Comparison of ENCODE assay signal across 9 cellular contexts in the genomic region with DNA sequence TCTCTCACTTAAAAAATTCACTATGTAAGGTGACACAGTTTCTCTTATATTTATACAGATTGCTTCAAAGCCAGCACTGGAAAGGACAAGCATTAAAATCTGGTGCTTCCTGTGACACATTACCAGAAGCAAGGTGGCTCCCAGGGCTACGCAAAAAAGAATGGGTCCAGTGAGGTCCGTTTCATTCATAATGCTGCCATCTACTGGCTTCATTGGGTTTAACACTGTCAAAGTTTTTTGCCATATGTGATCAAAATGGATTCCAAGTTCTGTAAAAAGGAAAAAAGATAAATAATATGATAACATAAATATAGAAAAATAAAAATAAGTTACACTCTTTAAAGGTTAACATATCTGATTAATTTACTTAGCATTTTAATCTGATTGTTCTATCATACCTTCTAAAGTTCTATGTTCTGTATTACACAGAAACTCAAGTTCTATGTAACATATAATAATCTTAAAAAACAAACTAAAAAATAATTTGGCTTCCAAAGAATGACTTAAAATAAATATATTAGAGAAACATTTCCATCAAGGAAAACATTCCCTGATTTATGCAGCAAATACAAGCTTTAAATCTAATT. TPM values are rescaled to one million over a fixed set of nuclear protein-coding genes. Genes with fewer than 3 reads are reported as not detected.
DNase-seq lines count a peak whose midpoint lies in the region; ATAC-seq and TF ChIP-seq lines count a peak whose summit lies in the region.
"Had no signal": no experiment of that assay in that cellular context is flagged by ENCODE, and none has a peak within 500 bp of the region (broad histone marks: within the 10 kb centered on the region; RNA-seq: fewer than 3 reads in every experiment).

No MANE protein-coding gene starts in this region.

- H3K4me3 ChIP-seq in H7 (ENCODE audit: insufficient read depth, low read depth, low read length) (no peak overlapping the region), astrocyte of the spinal cord (ENCODE audit: low read depth, low read length) (no peak overlapping the region), iPS DF 6.9 (ENCODE audit: low read length) (no peak overlapping the region)

- in situ Hi-C loops in KBM-7 (cut with MboI; ENCODE audit: low pct_unique_long_range_greater_than_20kb, low sequenced_read_pairs) (no loop called here), astrocyte of the spinal cord (cut with HindIII; ENCODE audit: low sequenced_read_pairs) (no loop called here)

- CTCF ChIA-PET in activated CD8-positive, alpha-beta memory T cell treated with anti-CD3 and anti-CD28 coated beads, Interleukin-2, amount 10 ng/mL, durations not matched to agents 7 days and 5 days (lab: Charles Lee): interaction anchor here (0.8 to 2.0 kb wide), 5 partner anchors 9 to 1498 kb away, joined by 3 to 10 read pairs (median 3); partner anchors contain the start of gene KCTD8
- CTCF ChIA-PET in RWPE1 (lab: Yijun Ruan, JAX): interaction anchor here (0.7 to 0.9 kb wide), 4 partner anchors 17 to 1430 kb away, joined by 3 to 6 read pairs (median 4); partner anchors contain the start of gene KCTD8

- POLR2A ChIA-PET in RWPE1 (lab: Yijun Ruan, JAX; ENCODE audit: low non-redundant PET): no interaction called here

- no peak overlapping the region for H3K4me3 Mint-ChIP-seq in activated CD8-positive, alpha-beta memory T cell treated with anti-CD3 and anti-CD28 coated beads, Interleukin-2, amount 10 ng/mL, durations not matched to agents 7 days and 5 days

- H3K27me3 ChIP-seq in H7 (ENCODE audit: control insufficient read depth, insufficient read depth, low read length) (no peaks in the 10 kb centered on the region), iPS DF 6.9 (ENCODE audit: control insufficient read depth, insufficient read depth, low read length) (no peaks in the 10 kb centered on the region)

- no peaks in the 10 kb centered on the region for H3K36me3 ChIP-seq in H7 (replicated peaks; ENCODE audit: control insufficient read depth, insufficient read depth, low read length)
- no peaks in the 10 kb centered on the region for H3K36me3 ChIP-seq in iPS DF 6.9 (ENCODE audit: control insufficient read depth, insufficient read depth, low read length)
- H3K36me3 ChIP-seq: neutrophil had no signal

- no peaks in the 10 kb centered on the region for H3K4me1 Mint-ChIP-seq in activated CD8-positive, alpha-beta memory T cell treated with anti-CD3 and anti-CD28 coated beads, Interleukin-2, amount 10 ng/mL, durations not matched to agents 7 days and 5 days

- H3K36me3 Mint-ChIP-seq in activated CD8-positive, alpha-beta memory T cell treated with anti-CD3 and anti-CD28 coated beads, Interleukin-2, amount 10 ng/mL, durations not matched to agents 7 days and 5 days: no peaks in the 10 kb centered on the region

- H3K4me1 ChIP-seq in iPS DF 6.9 (ENCODE audit: control insufficient read depth, insufficient read depth, low read length): no peaks in the 10 kb centered on the region

- no peaks in the 10 kb centered on the region for H3K27me3 Mint-ChIP-seq in activated CD8-positive, alpha-beta memory T cell treated with anti-CD3 and anti-CD28 coated beads, Interleukin-2, amount 10 ng/mL, durations not matched to agents 7 days and 5 days

- no peaks in the 10 kb centered on the region for H3K9me3 Mint-ChIP-seq in activated CD8-positive, alpha-beta memory T cell treated with anti-CD3 and anti-CD28 coated beads, Interleukin-2, amount 10 ng/mL, durations not matched to agents 7 days and 5 days (ENCODE audit: low read depth)

- H3K27ac ChIP-seq in RWPE1 (no peak overlapping the region), iPS DF 6.9 (ENCODE audit: low read length) (no peak overlapping the region)
- H3K27ac ChIP-seq: neutrophil had no signal

- WGBS in iPS DF 6.9 (ENCODE audit: insufficient coverage, insufficient read length): no CpG with 5 or more reads among the region's 2 CpGs

- peak; percentile 69 for ATAC-seq in activated CD8-positive, alpha-beta memory T cell treated with anti-CD3 and anti-CD28 coated beads, Interleukin-2, amount 10 ng/mL, durations not matched to agents 7 days and 5 days

- TF ChIP-seq CTCF in RWPE1 (conservative IDR thresholded peaks at IDR 0.05; ENCODE audit: low read depth) (peak; percentile 77), astrocyte of the spinal cord (IDR thresholded peaks at IDR 0.05; ENCODE audit: low read depth, low read length) (peak; percentile 73)

- peak; percentile 57 for DNase-seq in activated CD8-positive, alpha-beta memory T cell treated with anti-CD3 and anti-CD28 coated beads, Interleukin-2, amount 10 ng/mL, durations not matched to agents 7 days and 5 days
- no peak for DNase-seq in activated CD8-positive, alpha-beta memory T cell treated with anti-CD3 and anti-CD28 coated beads, Interleukin-2, amount 50 U/mL, for 4 hours
- peak; percentile 30 for DNase-seq in H7
- DNase-seq in KBM-7: peak; percentile 68
- DNase-seq in RWPE1 (ENCODE audit: low spot score): peak; percentile 46
- peak; percentile 47 for DNase-seq in astrocyte of the spinal cord (ENCODE audit: low read depth, low spot score)
- peak; percentile 45 for DNase-seq in iPS DF 6.9 (ENCODE audit: low read depth, low spot score)
- DNase-seq in stimulated activated CD4-positive, alpha-beta T cell treated with anti-CD3 and anti-CD28 coated beads, Interleukin-12 subunit alpha, Interleukin-12 subunit beta, amount 100 ng/mL, for 48 hours (ENCODE audit: low read depth in 2 of 3, low spot score in 1 of 3): peak in 2 of 3 donors; percentile 3 to 59

- no peaks in the 10 kb centered on the region for H3K9me3 ChIP-seq in iPS DF 6.9 (ENCODE audit: control insufficient read depth, insufficient read depth, low read length)
- H3K9me3 ChIP-seq: neutrophil had no signal

- H3K27ac Mint-ChIP-seq in activated CD8-positive, alpha-beta memory T cell treated with anti-CD3 and anti-CD28 coated beads, Interleukin-2, amount 10 ng/mL, durations not matched to agents 7 days and 5 days: no peak overlapping the region

RNA-seq across cellular contexts. Expression of gene YIPF7, which starts 22.1 kb away (rescaled TPM):
- not detected for total RNA-seq in activated CD8-positive, alpha-beta memory T cell treated with anti-CD3 and anti-CD28 coated beads, Interleukin-2, amount 10 ng/mL, durations not matched to agents 7 days and 5 days
- total RNA-seq in H7 (2014; rRNA removed; shearing (Covaris generic)): not detected in 2 replicates

RNA-seq across cellular contexts. Expression of gene GUF1, which starts 48.8 kb away (rescaled TPM):
- total RNA-seq in activated CD8-positive, alpha-beta memory T cell treated with anti-CD3 and anti-CD28 coated beads, Interleukin-2, amount 10 ng/mL, durations not matched to agents 7 days and 5 days: 10 to 100 TPM; 22.0 to 23.7 TPM
- 21.9 and 30.4 TPM in 2 replicates for total RNA-seq in H7 (2014; rRNA removed; shearing (Covaris generic))
